ENCODE assay signal across 14 cellular contexts in the genomic region with DNA sequence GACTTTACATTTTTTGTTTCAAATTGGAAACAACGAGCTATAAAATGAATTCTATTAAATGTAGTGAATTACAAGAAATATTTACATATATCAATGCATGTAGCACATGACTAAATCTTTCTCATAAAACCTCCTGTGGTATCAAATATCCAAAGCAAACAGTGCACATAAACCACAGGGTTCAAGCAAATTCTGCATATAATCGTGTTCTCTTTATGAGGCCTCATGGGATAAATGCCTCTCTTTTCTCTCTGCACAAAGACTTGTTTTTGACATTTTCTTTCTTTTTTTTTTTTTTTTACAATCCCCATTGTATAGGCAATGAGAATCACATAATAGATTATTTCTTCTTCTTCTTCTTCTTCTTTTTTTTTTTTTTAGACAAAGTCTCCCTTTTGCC.
"Had no signal": no experiment of that assay in that cellular context is flagged by ENCODE, and none has a peak within 500 bp of the region (broad histone marks: within the 10 kb centered on the region; RNA-seq: fewer than 3 reads in every experiment).

No MANE protein-coding gene starts in this region.

- H3K27me3 Mint-ChIP-seq: activated naive CD8-positive, alpha-beta T cell had no signal

- H3K4me1 Mint-ChIP-seq: mesothelial cell of epicardium, nephron progenitor cell had no signal

- H3K4me3 ChIP-seq: lung, transverse colon, vagina had no signal

- H3K27ac ChIP-seq: transverse colon, vagina, WERI-Rb-1 had no signal

- H3K27ac Mint-ChIP-seq: activated naive CD8-positive, alpha-beta T cell; mesothelial cell of epicardium; nephron progenitor cell had no signal

- H3K9me3 ChIP-seq: transverse colon, vagina had no signal

- ATAC-seq: left colon had no signal

- H3K36me3 Mint-ChIP-seq: activated naive CD8-positive, alpha-beta T cell; mesothelial cell of epicardium had no signal

- DNase-seq: activated CD4-positive, alpha-beta T cell treated with anti-CD3 and anti-CD28 coated beads for 1 hour; activated CD4-positive, alpha-beta T cell treated with anti-CD3 and anti-CD28 coated beads, Interleukin-2, amount 50 U/mL, for 4 hours; glutamatergic neuron; left colon; nephron progenitor cell; nucleus accumbens; stimulated activated CD8-positive, alpha-beta memory T cell treated with anti-CD3 and anti-CD28 coated beads, Interleukin-4, amount 100 ng/mL, for 48 hours; stimulated activated naive CD4-positive, alpha-beta T cell; transverse colon; WERI-Rb-1 had no signal

- H3K36me3 ChIP-seq: transverse colon, vagina, WERI-Rb-1 had no signal

- H3K4me3 Mint-ChIP-seq: activated naive CD8-positive, alpha-beta T cell; mesothelial cell of epicardium; nephron progenitor cell had no signal

- H3K27me3 ChIP-seq: transverse colon, vagina had no signal

- H3K9me3 Mint-ChIP-seq: mesothelial cell of epicardium, nephron progenitor cell had no signal

- H3K4me1 ChIP-seq: transverse colon, vagina had no signal
